In genomic region chr3:150681037-150681436, GRCh38 we compare ENCODE assay signal across 10 cellular contexts. TPM values are rescaled to one million over a fixed set of nuclear protein-coding genes. Genes with fewer than 3 reads are reported as not detected.
DNase-seq lines count a peak whose midpoint lies in the region; ATAC-seq and TF ChIP-seq lines count a peak whose summit lies in the region.
"Had no signal": no experiment of that assay in that cellular context is flagged by ENCODE, and none has a peak within 500 bp of the region (broad histone marks: within the 10 kb centered on the region; RNA-seq: fewer than 3 reads in every experiment).

No MANE protein-coding gene starts in this region.

- BruUV-seq in MCF 10A (replicated peaks; lab: Mats Ljungman, UMichigan): no TSS peak

- TF ChIP-seq CTCF in GM20000 (IDR thresholded peaks at IDR 0.05; ENCODE audit: extremely low read depth, missing control alignments): no peak
- no peak for TF ChIP-seq CTCF in MCF 10A (IDR thresholded peaks at IDR 0.05; ENCODE audit: unreplicated experiment)

- ATAC-seq in GM18502 (IDR thresholded peaks at IDR 0.05; ENCODE audit: poor library complexity, unreplicated experiment) (peak; percentile 89), HG03175 (IDR thresholded peaks at IDR 0.05; ENCODE audit: unreplicated experiment) (peak; percentile 97)
- ATAC-seq in activated T-helper 17 cell treated with anti-CD3 and anti-CD28 coated beads, Interleukin-2, amount 50 U/mL, for 72 hours (replicated peaks): peak; percentile 99

- POLR2A ChIA-PET in MCF 10A (lab: Yijun Ruan, JAX): no interaction called here

- peak overlapping the region; percentile 26 for H3K27ac Mint-ChIP-seq in activated T-helper 17 cell treated with anti-CD3 and anti-CD28 coated beads, Interleukin-2, amount 50 U/mL, for 72 hours
- no peak overlapping the region for H3K27ac Mint-ChIP-seq in MCF 10A (ENCODE audit: low read depth, unreplicated experiment)

- H3K4me3 Mint-ChIP-seq in activated T-helper 17 cell treated with anti-CD3 and anti-CD28 coated beads, Interleukin-2, amount 50 U/mL, for 72 hours: peak overlapping the region; percentile 52
- H3K4me3 Mint-ChIP-seq in MCF 10A (ENCODE audit: unreplicated experiment): no peak overlapping the region

- H3K9me3 Mint-ChIP-seq in activated T-helper 17 cell treated with anti-CD3 and anti-CD28 coated beads, Interleukin-2, amount 50 U/mL, for 72 hours: peaks cover 3% of the 10 kb centered on the region
- H3K9me3 Mint-ChIP-seq in MCF 10A (ENCODE audit: unreplicated experiment): peaks cover 4% of the 10 kb centered on the region

- CTCF ChIA-PET in MCF 10A (lab: Yijun Ruan, JAX): interaction anchor here (0.6 to 1.1 kb wide), 2 partner anchors 69 to 475 kb away, joined by 3 read pairs; no protein-coding TSS in a partner anchor

- H3K4me1 Mint-ChIP-seq in activated T-helper 17 cell treated with anti-CD3 and anti-CD28 coated beads, Interleukin-2, amount 50 U/mL, for 72 hours: peaks cover 13% of the 10 kb centered on the region
- no peaks in the 10 kb centered on the region for H3K4me1 Mint-ChIP-seq in MCF 10A (ENCODE audit: insufficient read depth, unreplicated experiment)

- H3K27me3 Mint-ChIP-seq in activated T-helper 17 cell treated with anti-CD3 and anti-CD28 coated beads, Interleukin-2, amount 50 U/mL, for 72 hours: no peaks in the 10 kb centered on the region
- H3K27me3 Mint-ChIP-seq in MCF 10A (ENCODE audit: insufficient read depth, unreplicated experiment): no peaks in the 10 kb centered on the region

- intact Hi-C loops in MCF 10A (cut with micrococcal nuclease): no loop called here

- DNase-seq in GM20000 (ENCODE audit: low spot score) (peak; percentile 33), hypothalamus (lab: John Stamatoyannopoulos, UW) (no peak), MCF 10A (ENCODE audit: unreplicated experiment) (no peak), HT-29 (ENCODE audit: low spot score) (no peak)
- no peak for DNase-seq in stimulated activated CD4-positive, alpha-beta T cell treated with anti-CD3 and anti-CD28 coated beads, Interleukin-15, amount 100 ng/mL, for 24 hours
- DNase-seq: dermis blood vessel endothelial cell, NCI-H187 treated with DMSO at 0.1 percent for 48 hours had no signal

- H3K36me3 Mint-ChIP-seq in activated T-helper 17 cell treated with anti-CD3 and anti-CD28 coated beads, Interleukin-2, amount 50 U/mL, for 72 hours (ENCODE audit: low read depth): no peaks in the 10 kb centered on the region
- H3K36me3 Mint-ChIP-seq in MCF 10A (ENCODE audit: insufficient read depth, unreplicated experiment): no peaks in the 10 kb centered on the region

RNA-seq across cellular contexts. Expression of gene ERICH6, which starts 22.7 kb away (rescaled TPM):
- under 1 TPM in 1 of 2 donors, not detected in 1; 0.21 TPM for total RNA-seq in activated T-helper 17 cell treated with anti-CD3 and anti-CD28 coated beads, Interleukin-2, amount 50 U/mL, for 72 hours
- total RNA-seq in MCF 10A (2022): not detected in 2 replicates
- not detected in 2 replicates for total RNA-seq in HT-29 (2014; rRNA removed; shearing (Covaris generic))
- total RNA-seq: dermis blood vessel endothelial cell had no signal
